In the genomic region with DNA sequence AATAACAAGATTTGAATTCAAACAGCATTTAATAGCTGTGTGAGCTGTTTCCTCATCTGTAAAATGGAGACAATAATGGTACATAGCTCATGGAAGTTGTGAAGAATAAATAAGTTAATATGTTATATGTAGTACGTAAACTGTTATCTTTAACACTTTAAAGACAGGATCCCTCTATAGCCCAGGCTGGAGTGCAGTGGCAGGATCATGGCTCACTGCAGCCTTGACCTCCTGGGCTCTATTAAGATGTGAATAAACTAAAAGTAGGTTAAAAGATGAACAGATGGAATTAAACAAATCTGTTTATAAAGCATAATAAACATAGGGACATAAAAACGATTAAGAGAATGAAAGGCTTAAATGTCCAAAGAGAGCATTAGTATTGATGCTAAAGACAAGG, we compare ENCODE assay signal across 9 cellular contexts. TPM values are rescaled to one million over a fixed set of nuclear protein-coding genes. Genes with fewer than 3 reads are reported as not detected.
DNase-seq lines count a peak whose midpoint lies in the region; ATAC-seq, FAIRE-seq and TF ChIP-seq lines count a peak whose summit lies in the region.
"Had no signal": no experiment of that assay in that cellular context is flagged by ENCODE, and none has a peak within 500 bp of the region (broad histone marks: within the 10 kb centered on the region; RNA-seq: fewer than 3 reads in every experiment).

No MANE protein-coding gene starts in this region.

- H3K9me3 ChIP-seq in HUES64 (ENCODE audit: insufficient read depth, low read depth, low read length) (no peaks in the 10 kb centered on the region), muscle layer of duodenum (ENCODE audit: control insufficient read depth in 1 of 2, low read length in 2 of 2) (no peaks in the 10 kb centered on the region)

- H3K4me3 ChIP-seq in AG04449 (ENCODE audit: low read depth, low read length), result peak overlapping the region; percentile 85
- H3K4me3 ChIP-seq in HUES64 (ENCODE audit: low read length), result peak overlapping the region; percentile 91
- H3K4me3 ChIP-seq in cardiac fibroblast (replicated peaks in 1 of 2; ENCODE audit: low read depth in 2 of 2, low read length in 2 of 2), result peak overlapping the region; percentile 92 to 94
- peak overlapping the region; percentile 90 to 96 for H3K4me3 ChIP-seq in muscle layer of duodenum (ENCODE audit: low read depth in 1 of 2, low read length in 2 of 2)

- H3K36me3 ChIP-seq in HUES64 (ENCODE audit: insufficient read depth, low read length), result no peaks in the 10 kb centered on the region; the same call in 1 of the 2 replicates
- H3K36me3 ChIP-seq in muscle layer of duodenum (ENCODE audit: control insufficient read depth in 1 of 2, insufficient read depth in 2 of 2, low read length in 2 of 2), result peaks cover 0 to 4% of the 10 kb centered on the region in 2 donors

- CTCF ChIA-PET in AG04449 (lab: Yijun Ruan, JAX), result interaction anchor here (1.5 to 5.0 kb wide), 5 partner anchors 10 to 349 kb away, joined by 5 to 51 read pairs (median 6); no protein-coding TSS in a partner anchor

- TF ChIP-seq CTCF in AG04449 (IDR thresholded peaks at IDR 0.05; ENCODE audit: insufficient read depth, low read length, missing control alignments) (no peak), cardiac fibroblast (IDR thresholded peaks at IDR 0.05; ENCODE audit: low read depth, low read length) (no peak)

- peak overlapping the region; percentile 96; the same call in 1 of the 2 replicates for H3K9ac ChIP-seq in HUES64 (ENCODE audit: low read depth, low read length)

- WGBS in HUES64, result 0% methylated on average over 1 of the region's 2 CpGs

- POLR2A ChIA-PET in AG04449 (lab: Yijun Ruan, JAX), result no interaction called here

- DNase-seq in AG04449 (ENCODE audit: low read depth, low spot score) (no peak), cardiac fibroblast (ENCODE audit: low read depth in 2 of 2) (no peak), H4 (ENCODE audit: low spot score) (no peak), urothelium cell line (ENCODE audit: low spot score) (no peak)
- no peak for DNase-seq in activated effector memory CD4-positive, alpha-beta T cell treated with Interleukin-2 at 50 U/mL for 16 hours
- DNase-seq: left colon had no signal

- H3K27ac ChIP-seq in HUES64 (ENCODE audit: low read depth, low read length) (no peak overlapping the region), muscle layer of duodenum (ENCODE audit: low read length) (peak overlapping the region; percentile 95)

- no peak for ATAC-seq in HG03378 (IDR thresholded peaks at IDR 0.05; ENCODE audit: unreplicated experiment)
- ATAC-seq: left colon had no signal

- no peak for FAIRE-seq in urothelium cell line (lab: Jason Lieb, UNC)

- H3K27me3 ChIP-seq in HUES64 (ENCODE audit: insufficient read depth, low read length) (no peaks in the 10 kb centered on the region), muscle layer of duodenum (ENCODE audit: low read depth, low read length) (no peaks in the 10 kb centered on the region)

- H3K4me1 ChIP-seq in HUES64 (ENCODE audit: insufficient read depth, low read length) (peaks cover 44% of the 10 kb centered on the region), muscle layer of duodenum (ENCODE audit: control insufficient read depth in 1 of 2, insufficient read depth in 2 of 2, low read length in 2 of 2) (peaks cover 32 to 50% of the 10 kb centered on the region in 2 donors)

RNA-seq across cellular contexts. Expression of a gene that starts 3.0 kb away (rescaled TPM):
- polyA plus RNA-seq in HUES64 (2013, experiment 1 of 2), result 134 TPM
- polyA plus RNA-seq in HUES64 (2013, experiment 2 of 2), result 118 TPM
- 58.9 and 69.0 TPM in 2 replicates for total RNA-seq in H4 (2014; rRNA removed; shearing (Covaris generic))
